In the genomic region with DNA sequence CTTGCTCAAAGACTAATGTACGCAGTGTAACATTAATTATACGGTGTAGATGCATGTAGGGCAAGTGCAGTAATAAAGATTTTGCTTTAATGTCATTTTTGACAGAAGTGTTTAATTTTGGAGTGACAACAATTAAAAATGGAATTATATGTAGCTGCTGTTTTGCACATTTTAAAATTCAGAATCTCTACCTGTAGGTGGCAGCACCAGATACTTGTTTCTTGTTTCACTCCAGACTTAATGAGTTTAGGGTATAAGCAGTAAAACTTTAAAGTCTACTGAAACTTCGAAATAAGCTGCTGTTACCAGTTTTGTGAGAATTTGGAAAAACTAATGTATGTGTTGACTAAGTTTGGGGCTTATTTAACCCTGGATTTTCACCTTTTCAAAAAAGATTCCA, we compare ENCODE assay signal across 1 cellular context.
TF ChIP-seq lines count a peak whose summit lies in the region.

No MANE protein-coding gene starts in this region.

TF ChIP-seq in H1, 55 proteins besides CTCF, POLR2A, EP300 and RAD21:
- TF ChIP-seq RNF2 (IDR thresholded peaks at IDR 0.05; ENCODE audit: borderline replicate concordance, low read depth, low read length, missing control alignments, poor library complexity, severe bottlenecking): no peak
- TF ChIP-seq, protein P1, sequence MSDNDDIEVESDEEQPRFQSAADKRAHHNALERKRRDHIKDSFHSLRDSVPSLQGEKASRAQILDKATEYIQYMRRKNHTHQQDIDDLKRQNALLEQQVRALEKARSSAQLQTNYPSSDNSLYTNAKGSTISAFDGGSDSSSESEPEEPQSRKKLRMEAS (IDR thresholded peaks at IDR 0.05): no peak
- TF ChIP-seq ASH2L (IDR thresholded peaks at IDR 0.05; ENCODE audit: low read length): no peak
- TF ChIP-seq KDM1A (IDR thresholded peaks at IDR 0.05; ENCODE audit: borderline replicate concordance, low read length): no peak
- TF ChIP-seq SIX5 (IDR thresholded peaks at IDR 0.05; ENCODE audit: low read depth, low read length): no peak
- TF ChIP-seq GABPA (IDR thresholded peaks at IDR 0.05; ENCODE audit: borderline replicate concordance, insufficient read depth, low read length): no peak
- no peak for TF ChIP-seq BRCA1 (IDR thresholded peaks at IDR 0.05; ENCODE audit: low read depth, low read length)
- TF ChIP-seq FOSL1 (IDR thresholded peaks at IDR 0.05; ENCODE audit: insufficient read depth, low read depth, low read length): no peak
- no peak for TF ChIP-seq SUZ12 (IDR thresholded peaks at IDR 0.05; ENCODE audit: low read length)
- TF ChIP-seq CTBP2 (IDR thresholded peaks at IDR 0.05; ENCODE audit: borderline replicate concordance, insufficient read depth, insufficient read length, low read length): no peak
- TF ChIP-seq, protein P2, sequence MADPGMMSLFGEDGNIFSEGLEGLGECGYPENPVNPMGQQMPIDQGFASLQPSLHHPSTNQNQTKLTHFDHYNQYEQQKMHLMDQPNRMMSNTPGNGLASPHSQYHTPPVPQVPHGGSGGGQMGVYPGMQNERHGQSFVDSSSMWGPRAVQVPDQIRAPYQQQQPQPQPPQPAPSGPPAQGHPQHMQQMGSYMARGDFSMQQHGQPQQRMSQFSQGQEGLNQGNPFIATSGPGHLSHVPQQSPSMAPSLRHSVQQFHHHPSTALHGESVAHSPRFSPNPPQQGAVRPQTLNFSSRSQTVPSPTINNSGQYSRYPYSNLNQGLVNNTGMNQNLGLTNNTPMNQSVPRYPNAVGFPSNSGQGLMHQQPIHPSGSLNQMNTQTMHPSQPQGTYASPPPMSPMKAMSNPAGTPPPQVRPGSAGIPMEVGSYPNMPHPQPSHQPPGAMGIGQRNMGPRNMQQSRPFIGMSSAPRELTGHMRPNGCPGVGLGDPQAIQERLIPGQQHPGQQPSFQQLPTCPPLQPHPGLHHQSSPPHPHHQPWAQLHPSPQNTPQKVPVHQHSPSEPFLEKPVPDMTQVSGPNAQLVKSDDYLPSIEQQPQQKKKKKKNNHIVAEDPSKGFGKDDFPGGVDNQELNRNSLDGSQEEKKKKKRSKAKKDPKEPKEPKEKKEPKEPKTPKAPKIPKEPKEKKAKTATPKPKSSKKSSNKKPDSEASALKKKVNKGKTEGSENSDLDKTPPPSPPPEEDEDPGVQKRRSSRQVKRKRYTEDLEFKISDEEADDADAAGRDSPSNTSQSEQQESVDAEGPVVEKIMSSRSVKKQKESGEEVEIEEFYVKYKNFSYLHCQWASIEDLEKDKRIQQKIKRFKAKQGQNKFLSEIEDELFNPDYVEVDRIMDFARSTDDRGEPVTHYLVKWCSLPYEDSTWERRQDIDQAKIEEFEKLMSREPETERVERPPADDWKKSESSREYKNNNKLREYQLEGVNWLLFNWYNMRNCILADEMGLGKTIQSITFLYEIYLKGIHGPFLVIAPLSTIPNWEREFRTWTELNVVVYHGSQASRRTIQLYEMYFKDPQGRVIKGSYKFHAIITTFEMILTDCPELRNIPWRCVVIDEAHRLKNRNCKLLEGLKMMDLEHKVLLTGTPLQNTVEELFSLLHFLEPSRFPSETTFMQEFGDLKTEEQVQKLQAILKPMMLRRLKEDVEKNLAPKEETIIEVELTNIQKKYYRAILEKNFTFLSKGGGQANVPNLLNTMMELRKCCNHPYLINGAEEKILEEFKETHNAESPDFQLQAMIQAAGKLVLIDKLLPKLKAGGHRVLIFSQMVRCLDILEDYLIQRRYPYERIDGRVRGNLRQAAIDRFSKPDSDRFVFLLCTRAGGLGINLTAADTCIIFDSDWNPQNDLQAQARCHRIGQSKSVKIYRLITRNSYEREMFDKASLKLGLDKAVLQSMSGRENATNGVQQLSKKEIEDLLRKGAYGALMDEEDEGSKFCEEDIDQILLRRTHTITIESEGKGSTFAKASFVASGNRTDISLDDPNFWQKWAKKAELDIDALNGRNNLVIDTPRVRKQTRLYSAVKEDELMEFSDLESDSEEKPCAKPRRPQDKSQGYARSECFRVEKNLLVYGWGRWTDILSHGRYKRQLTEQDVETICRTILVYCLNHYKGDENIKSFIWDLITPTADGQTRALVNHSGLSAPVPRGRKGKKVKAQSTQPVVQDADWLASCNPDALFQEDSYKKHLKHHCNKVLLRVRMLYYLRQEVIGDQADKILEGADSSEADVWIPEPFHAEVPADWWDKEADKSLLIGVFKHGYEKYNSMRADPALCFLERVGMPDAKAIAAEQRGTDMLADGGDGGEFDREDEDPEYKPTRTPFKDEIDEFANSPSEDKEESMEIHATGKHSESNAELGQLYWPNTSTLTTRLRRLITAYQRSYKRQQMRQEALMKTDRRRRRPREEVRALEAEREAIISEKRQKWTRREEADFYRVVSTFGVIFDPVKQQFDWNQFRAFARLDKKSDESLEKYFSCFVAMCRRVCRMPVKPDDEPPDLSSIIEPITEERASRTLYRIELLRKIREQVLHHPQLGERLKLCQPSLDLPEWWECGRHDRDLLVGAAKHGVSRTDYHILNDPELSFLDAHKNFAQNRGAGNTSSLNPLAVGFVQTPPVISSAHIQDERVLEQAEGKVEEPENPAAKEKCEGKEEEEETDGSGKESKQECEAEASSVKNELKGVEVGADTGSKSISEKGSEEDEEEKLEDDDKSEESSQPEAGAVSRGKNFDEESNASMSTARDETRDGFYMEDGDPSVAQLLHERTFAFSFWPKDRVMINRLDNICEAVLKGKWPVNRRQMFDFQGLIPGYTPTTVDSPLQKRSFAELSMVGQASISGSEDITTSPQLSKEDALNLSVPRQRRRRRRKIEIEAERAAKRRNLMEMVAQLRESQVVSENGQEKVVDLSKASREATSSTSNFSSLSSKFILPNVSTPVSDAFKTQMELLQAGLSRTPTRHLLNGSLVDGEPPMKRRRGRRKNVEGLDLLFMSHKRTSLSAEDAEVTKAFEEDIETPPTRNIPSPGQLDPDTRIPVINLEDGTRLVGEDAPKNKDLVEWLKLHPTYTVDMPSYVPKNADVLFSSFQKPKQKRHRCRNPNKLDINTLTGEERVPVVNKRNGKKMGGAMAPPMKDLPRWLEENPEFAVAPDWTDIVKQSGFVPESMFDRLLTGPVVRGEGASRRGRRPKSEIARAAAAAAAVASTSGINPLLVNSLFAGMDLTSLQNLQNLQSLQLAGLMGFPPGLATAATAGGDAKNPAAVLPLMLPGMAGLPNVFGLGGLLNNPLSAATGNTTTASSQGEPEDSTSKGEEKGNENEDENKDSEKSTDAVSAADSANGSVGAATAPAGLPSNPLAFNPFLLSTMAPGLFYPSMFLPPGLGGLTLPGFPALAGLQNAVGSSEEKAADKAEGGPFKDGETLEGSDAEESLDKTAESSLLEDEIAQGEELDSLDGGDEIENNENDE (IDR thresholded peaks at IDR 0.05; ENCODE audit: insufficient replicate concordance, low read length): no peak
- no peak for TF ChIP-seq MAFK (IDR thresholded peaks at IDR 0.05; ENCODE audit: low read depth, low read length)
- no peak for TF ChIP-seq HDAC6 (IDR thresholded peaks at IDR 0.05; ENCODE audit: low read depth, low read length)
- TF ChIP-seq PHF8 (conservative IDR thresholded peaks at IDR 0.05; ENCODE audit: low read depth, low read length): no peak
- TF ChIP-seq TCF12 (IDR thresholded peaks at IDR 0.05; ENCODE audit: low read depth, low read length): no peak
- TF ChIP-seq CREB1 (IDR thresholded peaks at IDR 0.05): no peak
- TF ChIP-seq SRF (IDR thresholded peaks at IDR 0.05; ENCODE audit: low read depth, low read length): no peak
- TF ChIP-seq RXRA (IDR thresholded peaks at IDR 0.05; ENCODE audit: insufficient read depth, low read depth, low read length): no peak
